ENCODE assay signal across 20 cellular contexts in the genomic region with DNA sequence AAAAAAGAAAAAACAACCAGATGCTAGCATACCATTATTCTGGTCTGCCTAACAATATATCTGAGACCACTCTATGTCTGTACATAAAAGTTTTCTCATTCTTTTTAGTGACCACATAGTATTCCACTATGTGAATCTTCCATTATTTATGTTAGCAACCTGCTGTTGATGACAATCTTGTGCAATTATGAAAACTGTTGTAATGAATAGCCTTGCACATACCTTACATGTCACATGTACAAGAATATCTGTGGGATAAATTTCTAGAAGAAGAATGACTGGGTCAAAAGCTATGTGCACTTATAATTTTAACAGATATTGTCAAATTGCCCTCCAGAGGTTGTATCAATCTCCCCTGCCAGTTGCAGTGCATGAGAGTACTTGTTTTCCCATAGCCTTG.
DNase-seq lines count a peak whose midpoint lies in the region; FAIRE-seq and TF ChIP-seq lines count a peak whose summit lies in the region.
"Had no signal": no experiment of that assay in that cellular context is flagged by ENCODE, and none has a peak within 500 bp of the region (broad histone marks: within the 10 kb centered on the region; RNA-seq: fewer than 3 reads in every experiment).

No MANE protein-coding gene starts in this region.

- H3K27me3 ChIP-seq in astrocyte (ENCODE audit: insufficient read depth, low read length) (no peaks in the 10 kb centered on the region), hepatocyte (no peaks in the 10 kb centered on the region), stomach smooth muscle (ENCODE audit: control insufficient read depth in 1 of 2, insufficient read depth in 2 of 2, low read length in 2 of 2) (no peaks in the 10 kb centered on the region)
- H3K27me3 ChIP-seq: BLaER1 treated with 17β-estradiol and CSF1 and Interleukin-3, amounts not matched to agents 10 nM and 100 nM; neutrophil had no signal

- H4K20me1 ChIP-seq in astrocyte (ENCODE audit: insufficient read depth, low read length) (peaks cover 63% of the 10 kb centered on the region), hepatocyte (ENCODE audit: insufficient read depth, poor library complexity, severe bottlenecking) (no peaks in the 10 kb centered on the region)

- H3K9ac ChIP-seq in astrocyte (ENCODE audit: low read length) (no peak overlapping the region), stomach smooth muscle (ENCODE audit: low read length in 2 of 2) (no peak overlapping the region)
- H3K9ac ChIP-seq: BLaER1 treated with 17β-estradiol and CSF1 and Interleukin-3, amounts not matched to agents 10 nM and 100 nM had no signal

- H3K9me3 Mint-ChIP-seq in Calu3 (ENCODE audit: low read depth, unreplicated experiment) (no peaks in the 10 kb centered on the region), astrocyte (ENCODE audit: unreplicated experiment) (no peaks in the 10 kb centered on the region)
- H3K9me3 Mint-ChIP-seq: activated naive CD4-positive, alpha-beta T cell treated with anti-CD3 and anti-CD28 coated beads, Interleukin-2, amount 50 U/mL, for 24 hours; activated T-helper 1 cell treated with anti-CD3 and anti-CD28 coated beads, Interleukin-12 subunit alpha, Interleukin-12 subunit beta, Interleukin-2, Interleukin-4 antibody, amounts not matched to agents 30 ng/mL and 10 ng/mL and 1 ng/mL, durations not matched to agents 14 hours and 24 hours and 36 hours had no signal

- peak overlapping the region; percentile 4 for H3K4me2 ChIP-seq in astrocyte (ENCODE audit: low read length)
- peak overlapping the region; percentile 27 for H3K4me2 ChIP-seq in hepatocyte

- H3K9me2 ChIP-seq in hepatocyte (replicated peaks; ENCODE audit: insufficient read depth), result no peaks in the 10 kb centered on the region

- H3K9me3 ChIP-seq in astrocyte (ENCODE audit: insufficient read depth, low read depth, low read length) (no peaks in the 10 kb centered on the region), hepatocyte (ENCODE audit: low read depth) (no peaks in the 10 kb centered on the region), stomach smooth muscle (ENCODE audit: control insufficient read depth in 2 of 2, low read length in 2 of 2) (no peaks in the 10 kb centered on the region)
- H3K9me3 ChIP-seq: BLaER1 treated with 17β-estradiol and CSF1 and Interleukin-3, amounts not matched to agents 10 nM and 100 nM; neutrophil had no signal

- H3K36me3 Mint-ChIP-seq in Calu3 (ENCODE audit: insufficient read depth, unreplicated experiment), result no peaks in the 10 kb centered on the region
- peaks cover 4% of the 10 kb centered on the region for H3K36me3 Mint-ChIP-seq in astrocyte (ENCODE audit: low read depth, unreplicated experiment)

- TF ChIP-seq CTCF in Calu3 (IDR thresholded peaks at IDR 0.05; ENCODE audit: unreplicated experiment) (no peak), astrocyte (IDR thresholded peaks at IDR 0.05; ENCODE audit: insufficient read depth, low read depth, low read length) (no peak), hepatocyte (IDR thresholded peaks at IDR 0.05; ENCODE audit: poor library complexity) (no peak)

- H3K4me3 Mint-ChIP-seq in Calu3 (ENCODE audit: low read depth, unreplicated experiment) (peak overlapping the region; percentile 13), astrocyte (ENCODE audit: unreplicated experiment) (no peak overlapping the region)
- H3K4me3 Mint-ChIP-seq: activated naive CD4-positive, alpha-beta T cell treated with anti-CD3 and anti-CD28 coated beads, Interleukin-2, amount 50 U/mL, for 24 hours; activated T-helper 1 cell treated with anti-CD3 and anti-CD28 coated beads, Interleukin-12 subunit alpha, Interleukin-12 subunit beta, Interleukin-2, Interleukin-4 antibody, amounts not matched to agents 30 ng/mL and 10 ng/mL and 1 ng/mL, durations not matched to agents 14 hours and 24 hours and 36 hours had no signal

- peaks cover 19% of the 10 kb centered on the region for H3K27me3 Mint-ChIP-seq in Calu3 (ENCODE audit: unreplicated experiment)
- H3K27me3 Mint-ChIP-seq in astrocyte (ENCODE audit: low read depth, unreplicated experiment), result no peaks in the 10 kb centered on the region
- H3K27me3 Mint-ChIP-seq: activated naive CD4-positive, alpha-beta T cell treated with anti-CD3 and anti-CD28 coated beads, Interleukin-2, amount 50 U/mL, for 24 hours had no signal

- intact Hi-C loops in Calu3 (cut with micrococcal nuclease; ENCODE audit: unreplicated experiment), result no loop called here

- no peak for FAIRE-seq in astrocyte (lab: Jason Lieb, UNC)
- FAIRE-seq: frontal cortex, islet of Langerhans had no signal

- no peak overlapping the region for H3K4me3 ChIP-seq in astrocyte (ENCODE audit: insufficient read depth, low read depth, low read length)
- no peak overlapping the region for H3K4me3 ChIP-seq in hepatocyte
- peak overlapping the region; percentile 7 to 54 for H3K4me3 ChIP-seq in stomach smooth muscle (ENCODE audit: low read length in 2 of 2)
- H3K4me3 ChIP-seq: BLaER1 treated with 17β-estradiol and CSF1 and Interleukin-3, amounts not matched to agents 10 nM and 100 nM had no signal

- no peak overlapping the region for H3K27ac ChIP-seq in astrocyte (ENCODE audit: low read depth, low read length)
- H3K27ac ChIP-seq in hepatocyte, result no peak overlapping the region
- H3K27ac ChIP-seq in stomach smooth muscle (ENCODE audit: low read length), result no peak overlapping the region
- H3K27ac ChIP-seq: BLaER1 treated with 17β-estradiol and CSF1 and Interleukin-3, amounts not matched to agents 10 nM and 100 nM; neutrophil had no signal

- CTCF ChIA-PET in Calu3 (lab: Charles Lee), result interaction anchor here (0.7 kb wide), 1 partner anchor 32 kb away, joined by 4 read pairs; no protein-coding TSS in a partner anchor

- H2AFZ ChIP-seq in astrocyte (ENCODE audit: low read depth, low read length) (no peak overlapping the region), hepatocyte (no peak overlapping the region)

- H3K36me3 ChIP-seq in astrocyte (ENCODE audit: insufficient read depth, low read length) (no peaks in the 10 kb centered on the region), hepatocyte (replicated peaks; ENCODE audit: insufficient read depth, low read depth) (no peaks in the 10 kb centered on the region), stomach smooth muscle (ENCODE audit: control insufficient read depth in 2 of 2, insufficient read depth in 2 of 2, low read length in 2 of 2) (no peaks in the 10 kb centered on the region)
- H3K36me3 ChIP-seq: neutrophil had no signal

- BruUV-seq in Calu3 (replicated peaks; lab: Mats Ljungman, UMichigan), result no TSS peak

- DNase-seq in Calu3, result no peak
- peak; percentile 26 for DNase-seq in astrocyte (ENCODE audit: low read depth)
- DNase-seq in hepatocyte (ENCODE audit: low spot score), result no peak
- no peak for DNase-seq in RKO (ENCODE audit: low spot score)
- DNase-seq in SK-N-DZ (ENCODE audit: low spot score), result no peak
- no peak for DNase-seq in SIG-M5 (lab: John Stamatoyannopoulos, UW)
- DNase-seq: effector CD8-positive, alpha-beta T cell; EL; hypothalamus; NCI-H1092 treated with DMSO at 0.1 percent for 48 hours; NCI-H2029 treated with DMSO at 0.1 percent for 48 hours; NCI-H226; T1000 had no signal

- peaks cover 19% of the 10 kb centered on the region for H3K4me1 Mint-ChIP-seq in Calu3 (ENCODE audit: low read depth, unreplicated experiment)
- peaks cover 48% of the 10 kb centered on the region for H3K4me1 Mint-ChIP-seq in astrocyte (ENCODE audit: low read depth, unreplicated experiment)

- H3K4me1 ChIP-seq in astrocyte (ENCODE audit: insufficient read depth, low read length) (peaks cover 20% of the 10 kb centered on the region), hepatocyte (ENCODE audit: insufficient read depth) (peaks cover 22% of the 10 kb centered on the region), stomach smooth muscle (ENCODE audit: control insufficient read depth, insufficient read depth, low read length) (peaks cover 4% of the 10 kb centered on the region)

- H3K27ac Mint-ChIP-seq in Calu3 (ENCODE audit: unreplicated experiment) (peak overlapping the region; percentile 8), astrocyte (ENCODE audit: unreplicated experiment) (no peak overlapping the region)
- H3K27ac Mint-ChIP-seq: activated naive CD4-positive, alpha-beta T cell treated with anti-CD3 and anti-CD28 coated beads, Interleukin-2, amount 50 U/mL, for 24 hours; activated T-helper 1 cell treated with anti-CD3 and anti-CD28 coated beads, Interleukin-12 subunit alpha, Interleukin-12 subunit beta, Interleukin-2, Interleukin-4 antibody, amounts not matched to agents 30 ng/mL and 10 ng/mL and 1 ng/mL, durations not matched to agents 14 hours and 24 hours and 36 hours had no signal

- H3K79me2 ChIP-seq in astrocyte (ENCODE audit: insufficient read depth, low read length), result peaks cover 63% of the 10 kb centered on the region
- no peaks in the 10 kb centered on the region for H3K79me2 ChIP-seq in hepatocyte

Comparison
In these comparisons a context has a peak if more than half of its experiments do, and no peak if none do; other contexts are left out.
1. H3K4me3 ChIP-seq: peak in stomach smooth muscle (2 of 2); none in astrocyte (single experiment) and hepatocyte (single experiment).